Comparison of ENCODE assay signal across 18 cellular contexts in genomic region chr2:240873805-240874714, GRCh38. TPM values are rescaled to one million over a fixed set of nuclear protein-coding genes. Genes with fewer than 3 reads are reported as not detected.
DNase-seq lines count a peak whose midpoint lies in the region; TF ChIP-seq lines count a peak whose summit lies in the region.
"Had no signal": no experiment of that assay in that cellular context is flagged by ENCODE, and none has a peak within 500 bp of the region (broad histone marks: within the 10 kb centered on the region; RNA-seq: fewer than 3 reads in every experiment).

No MANE protein-coding gene starts in this region.

- H3K4me3 Mint-ChIP-seq in type B pancreatic cell = no peak overlapping the region
- H3K4me3 Mint-ChIP-seq: activated T-helper 1 cell treated with anti-CD3 and anti-CD28 coated beads, Interleukin-12 subunit alpha, Interleukin-12 subunit beta, Interleukin-2, Interleukin-4 antibody, amounts not matched to agents 30 ng/mL and 10 ng/mL and 1 ng/mL, durations not matched to agents 14 hours and 24 hours and 36 hours; dendritic cell treated with granulocyte-macrophage colony-stimulating factor and Interleukin-4, amounts not matched to agents 40 ng/mL and 50 ng/mL, for 4 days; natural killer cell had no signal

- H3K4me3 ChIP-seq in SJCRH30 (no peak overlapping the region), liver (ENCODE audit: low read depth in 1 of 3, low read length in 3 of 3) (peak overlapping the region in 1 of 3 donors; percentile 8)
- no peak overlapping the region for H3K4me3 ChIP-seq in effector memory CD4-positive, alpha-beta T cell (ENCODE audit: insufficient read depth, low read depth, low read length, poor library complexity, severe bottlenecking)
- H3K4me3 ChIP-seq: esophagus muscularis mucosa, heart left ventricle, sigmoid colon had no signal

- WGBS in liver = 39% methylated on average over 33 of the region's 33 CpGs

- H3K27me3 ChIP-seq in SJCRH30 = no peaks in the 10 kb centered on the region
- no peaks in the 10 kb centered on the region for H3K27me3 ChIP-seq in liver (ENCODE audit: control insufficient read depth in 4 of 4, insufficient read depth in 4 of 4, low read length in 3 of 4)
- no peaks in the 10 kb centered on the region for H3K27me3 ChIP-seq in effector memory CD4-positive, alpha-beta T cell (replicated peaks; ENCODE audit: control insufficient read depth, insufficient read depth, low read length, poor library complexity, severe bottlenecking)
- H3K27me3 ChIP-seq: heart left ventricle had no signal

- H3K9me3 Mint-ChIP-seq in type B pancreatic cell = no peaks in the 10 kb centered on the region
- H3K9me3 Mint-ChIP-seq: activated T-helper 1 cell treated with anti-CD3 and anti-CD28 coated beads, Interleukin-12 subunit alpha, Interleukin-12 subunit beta, Interleukin-2, Interleukin-4 antibody, amounts not matched to agents 30 ng/mL and 10 ng/mL and 1 ng/mL, durations not matched to agents 14 hours and 24 hours and 36 hours; dendritic cell treated with granulocyte-macrophage colony-stimulating factor and Interleukin-4, amounts not matched to agents 40 ng/mL and 50 ng/mL, for 4 days; natural killer cell had no signal

- H3K27ac ChIP-seq in SJCRH30 (peak overlapping the region; percentile 84), liver (ENCODE audit: low read depth in 1 of 2, low read length in 2 of 2) (peak overlapping the region; percentile 50 to 59)
- no peak overlapping the region for H3K27ac ChIP-seq in effector memory CD4-positive, alpha-beta T cell (ENCODE audit: insufficient read depth, low read length, poor library complexity, severe bottlenecking)
- H3K27ac ChIP-seq: esophagus muscularis mucosa, heart left ventricle, HL-60, sigmoid colon had no signal

- H3K27ac Mint-ChIP-seq in type B pancreatic cell = peak overlapping the region; percentile 61
- H3K27ac Mint-ChIP-seq: activated T-helper 1 cell treated with anti-CD3 and anti-CD28 coated beads, Interleukin-12 subunit alpha, Interleukin-12 subunit beta, Interleukin-2, Interleukin-4 antibody, amounts not matched to agents 30 ng/mL and 10 ng/mL and 1 ng/mL, durations not matched to agents 14 hours and 24 hours and 36 hours; dendritic cell treated with granulocyte-macrophage colony-stimulating factor and Interleukin-4, amounts not matched to agents 40 ng/mL and 50 ng/mL, for 4 days; natural killer cell had no signal

- peak; percentile 16 for TF ChIP-seq CTCF in liver (IDR thresholded peaks at IDR 0.05; ENCODE audit: low read depth, low read length, missing input control)
- TF ChIP-seq CTCF in type B pancreatic cell (conservative IDR thresholded peaks at IDR 0.05) = no peak

- H3K9me3 ChIP-seq in SJCRH30 (replicated peaks) = no peaks in the 10 kb centered on the region
- no peaks in the 10 kb centered on the region for H3K9me3 ChIP-seq in liver (ENCODE audit: control insufficient read depth in 4 of 4, low read length in 3 of 4)
- H3K9me3 ChIP-seq in effector memory CD4-positive, alpha-beta T cell (ENCODE audit: control insufficient read depth, low read length) = no peaks in the 10 kb centered on the region
- H3K9me3 ChIP-seq: esophagus muscularis mucosa, heart left ventricle, sigmoid colon had no signal

- peak in 1 of 2 donors; percentile 60 for TF ChIP-seq RAD21 in liver (IDR thresholded peaks at IDR 0.05)

- H3K4me1 ChIP-seq in SJCRH30 (peaks cover 37% of the 10 kb centered on the region), liver (ENCODE audit: control insufficient read depth in 4 of 4, insufficient read depth in 4 of 4, low read length in 3 of 4) (peaks cover 20 to 98% (median 80%) of the 10 kb centered on the region in 4 donors)
- H3K4me1 ChIP-seq in effector memory CD4-positive, alpha-beta T cell (ENCODE audit: control insufficient read depth, insufficient read depth, low read length, poor library complexity, severe bottlenecking) = no peaks in the 10 kb centered on the region
- H3K4me1 ChIP-seq: esophagus muscularis mucosa, heart left ventricle, sigmoid colon had no signal

- H3K36me3 ChIP-seq in SJCRH30 (no peaks in the 10 kb centered on the region), liver (ENCODE audit: control insufficient read depth in 4 of 4, insufficient read depth in 3 of 4, low read depth in 1 of 4, low read length in 3 of 4) (peaks cover 2 to 25% (median 8%) of the 10 kb centered on the region in 4 donors)
- H3K36me3 ChIP-seq in effector memory CD4-positive, alpha-beta T cell (ENCODE audit: control insufficient read depth, insufficient read depth, low read length) = no peaks in the 10 kb centered on the region
- H3K36me3 ChIP-seq: esophagus muscularis mucosa, heart left ventricle, sigmoid colon had no signal

- H3K4me1 Mint-ChIP-seq in type B pancreatic cell (ENCODE audit: unreplicated experiment) = no peaks in the 10 kb centered on the region
- H3K4me1 Mint-ChIP-seq: natural killer cell had no signal

- no peaks in the 10 kb centered on the region for H3K36me3 Mint-ChIP-seq in type B pancreatic cell
- H3K36me3 Mint-ChIP-seq: natural killer cell had no signal

- no peaks in the 10 kb centered on the region for H3K27me3 Mint-ChIP-seq in type B pancreatic cell
- H3K27me3 Mint-ChIP-seq: dendritic cell treated with granulocyte-macrophage colony-stimulating factor and Interleukin-4, amounts not matched to agents 40 ng/mL and 50 ng/mL, for 4 days had no signal

- H3K9ac ChIP-seq in liver (ENCODE audit: low read depth in 1 of 2, low read length in 2 of 2) = no peak overlapping the region

- DNase-seq in activated effector memory CD4-positive, alpha-beta T cell treated with anti-CD3 and anti-CD28 coated beads, Interleukin-2, amount 50 U/mL, for 16 hours = peak; percentile 53
- no peak for DNase-seq in activated effector memory CD4-positive, alpha-beta T cell treated with Interleukin-2 at 50 U/mL for 16 hours
- peak; percentile 91 to 94 for DNase-seq in SJCRH30
- no peak for DNase-seq in type B pancreatic cell (ENCODE audit: extremely low spot score, unreplicated experiment)
- no peak for DNase-seq in T-helper 9 cell
- DNase-seq in hepatic stellate cell (ENCODE audit: low spot score) = no peak
- DNase-seq in effector memory CD4-positive, alpha-beta T cell = no peak
- DNase-seq: activated CD4-positive, alpha-beta T cell treated with anti-CD3 and anti-CD28 coated beads, Interleukin-2, amount 50 U/mL, for 4 hours; heart left ventricle; natural killer cell; NCI-H2029 treated with DMSO at 0.1 percent for 48 hours; sigmoid colon; stimulated activated naive CD4-positive, alpha-beta T cell had no signal

TF ChIP-seq in liver, 16 proteins besides CTCF, POLR2A, EP300 and RAD21 (continues in another document):
- TF ChIP-seq JUND (IDR thresholded peaks at IDR 0.05) (peak in 1 of 2 donors; percentile 37), SP1 (IDR thresholded peaks at IDR 0.05) (peak; percentile 91), RXRA (IDR thresholded peaks at IDR 0.05) (peak; percentile 94 to 97), YY1 (IDR thresholded peaks at IDR 0.05) (peak; percentile 61), TAF1 (conservative IDR thresholded peaks at IDR 0.05) (no peak), FOXA1 (IDR thresholded peaks at IDR 0.05) (peak; percentile 36), ZBTB33 (IDR thresholded peaks at IDR 0.05) (no peak)

RNA-seq across cellular contexts. Expression of gene AGXT, which starts 5.4 kb away (rescaled TPM):
- 1.3 and 1.7 TPM in 2 replicates for total RNA-seq in SJCRH30 (2014; rRNA removed; shearing (Covaris generic))
- total RNA-seq in liver (1,000 to 10,000 TPM in 1 of 2 donors, 100 to 1,000 TPM in 1; 254 to 1,548 TPM), type B pancreatic cell (ENCODE audit: low replicate concordance) (0.51 and 1.00 TPM in 2 replicates)
- polyA plus RNA-seq in liver = 1,000 to 10,000 TPM; 1,307 to 1,572 TPM
- total RNA-seq: activated T-helper 1 cell treated with anti-CD3 and anti-CD28 coated beads, Interleukin-12 subunit alpha, Interleukin-12 subunit beta, Interleukin-2, Interleukin-4 antibody, amounts not matched to agents 30 ng/mL and 10 ng/mL and 1 ng/mL, durations not matched to agents 14 hours and 24 hours and 36 hours; esophagus muscularis mucosa; heart left ventricle; natural killer cell; sigmoid colon had no signal

RNA-seq across cellular contexts. Expression of gene MAB21L4, which starts 21.9 kb away (rescaled TPM):
- 0.66 and 1.0 TPM in 2 replicates for total RNA-seq in SJCRH30 (2014; rRNA removed; shearing (Covaris generic))
- total RNA-seq in liver (under 1 TPM; 0.59 to 0.65 TPM), type B pancreatic cell (ENCODE audit: low replicate concordance) (62.0 and 157 TPM in 2 replicates)
- polyA plus RNA-seq in liver = 1 to 10 TPM; 1.6 to 8.8 TPM
- total RNA-seq: activated T-helper 1 cell treated with anti-CD3 and anti-CD28 coated beads, Interleukin-12 subunit alpha, Interleukin-12 subunit beta, Interleukin-2, Interleukin-4 antibody, amounts not matched to agents 30 ng/mL and 10 ng/mL and 1 ng/mL, durations not matched to agents 14 hours and 24 hours and 36 hours; natural killer cell; sigmoid colon had no signal

RNA-seq across cellular contexts. Expression of gene CROCC2, which starts 32.1 kb away (rescaled TPM):
- 0.15 and 0.26 TPM in 2 replicates for total RNA-seq in SJCRH30 (2014; rRNA removed; shearing (Covaris generic))
- total RNA-seq in liver (under 1 TPM; under 0.01 to 0.08 TPM), type B pancreatic cell (ENCODE audit: low replicate concordance) (0.68 and 0.98 TPM in 2 replicates)
- polyA plus RNA-seq in liver = under 1 TPM; 0.01 to 0.13 TPM
- total RNA-seq: activated T-helper 1 cell treated with anti-CD3 and anti-CD28 coated beads, Interleukin-12 subunit alpha, Interleukin-12 subunit beta, Interleukin-2, Interleukin-4 antibody, amounts not matched to agents 30 ng/mL and 10 ng/mL and 1 ng/mL, durations not matched to agents 14 hours and 24 hours and 36 hours; esophagus muscularis mucosa; heart left ventricle; sigmoid colon had no signal
- polyA plus RNA-seq: heart left ventricle had no signal

RNA-seq across cellular contexts. Expression of gene KIF1A, which starts 54.0 kb away (rescaled TPM):
- total RNA-seq in SJCRH30 (2014; rRNA removed; shearing (Covaris generic)) = 3.7 and 4.0 TPM in 2 replicates
- total RNA-seq in liver (under 1 TPM; 0.08 to 0.14 TPM), type B pancreatic cell (ENCODE audit: low replicate concordance) (78.4 and 112 TPM in 2 replicates)
- polyA plus RNA-seq in liver = under 1 TPM; 0.03 to 0.21 TPM

Comparison
In these comparisons a context has a peak if more than half of its experiments do, and no peak if none do; other contexts are left out.
1. DNase-seq: peak in activated effector memory CD4-positive, alpha-beta T cell treated with anti-CD3 and anti-CD28 coated beads, Interleukin-2, amount 50 U/mL, for 16 hours (single experiment) and SJCRH30 (2 of 2); none in activated effector memory CD4-positive, alpha-beta T cell treated with Interleukin-2 at 50 U/mL for 16 hours (single experiment), type B pancreatic cell (single experiment), T-helper 9 cell (single experiment), hepatic stellate cell (single experiment) and effector memory CD4-positive, alpha-beta T cell (0 of 3).
2. RNA of gene AGXT, which starts 5.4 kb away (total RNA-seq): 254 to 1,548 TPM in liver; 1.3 to 1.7 TPM in SJCRH30 and 0.51 to 1.00 TPM in type B pancreatic cell; every median in the first group is over 10 times any median in the second.
3. RNA of gene MAB21L4, which starts 21.9 kb away (total RNA-seq): 62.0 to 157 TPM in type B pancreatic cell; 0.66 to 1.0 TPM in SJCRH30 and 0.59 to 0.65 TPM in liver; every median in the first group is over 10 times any median in the second.